In genomic region chr9:99824378-99825157, GRCh38 we compare ENCODE assay signal across 8 cellular contexts. TPM values are rescaled to one million over a fixed set of nuclear protein-coding genes. Genes with fewer than 3 reads are reported as not detected.
DNase-seq lines count a peak whose midpoint lies in the region; ATAC-seq and TF ChIP-seq lines count a peak whose summit lies in the region.

No MANE protein-coding gene starts in this region.

- peaks cover 68% of the 10 kb centered on the region for H3K4me1 Mint-ChIP-seq in activated T-cell treated with anti-CD3 and anti-CD28 coated beads, Interleukin-2, amount 50 U/mL, for 4 hours (ENCODE audit: low read depth)

- H3K9me3 ChIP-seq in neutrophil (no peaks in the 10 kb centered on the region), vagina (no peaks in the 10 kb centered on the region)

- H3K36me3 Mint-ChIP-seq in activated T-cell treated with anti-CD3 and anti-CD28 coated beads, Interleukin-2, amount 50 U/mL, for 4 hours (ENCODE audit: insufficient read depth), result peaks cover 25% of the 10 kb centered on the region

- TF ChIP-seq POLR2A in vagina (IDR thresholded peaks at IDR 0.05), result no peak

- DNase-seq in GM10248 (ENCODE audit: extremely low spot score) (peak; percentile 80), NAMALWA (ENCODE audit: low spot score) (peak; percentile 68), fibroblast of peridontal ligament (ENCODE audit: extremely low read depth) (peak; percentile 42), vagina (ENCODE audit: extremely low spot score in 2 of 2) (no peak), HT-29 (ENCODE audit: low spot score) (no peak)
- DNase-seq in activated T-cell treated with anti-CD3 and anti-CD28 coated beads, Interleukin-2, amount 50 U/mL, for 4 hours, result peak; percentile 60

- TF ChIP-seq CTCF in GM10248 (IDR thresholded peaks at IDR 0.05; ENCODE audit: control extremely low read depth, extremely low read depth, low read depth, missing control alignments) (peak; percentile 49), neutrophil (IDR thresholded peaks at IDR 0.05) (peak; percentile 28), vagina (IDR thresholded peaks at IDR 0.05) (no peak)

- H3K27ac ChIP-seq in neutrophil (no peak overlapping the region), vagina (peak overlapping the region; percentile 99)

- H3K9me3 Mint-ChIP-seq in activated T-cell treated with anti-CD3 and anti-CD28 coated beads, Interleukin-2, amount 50 U/mL, for 4 hours, result no peaks in the 10 kb centered on the region

- H3K4me1 ChIP-seq in neutrophil (ENCODE audit: control insufficient read depth in 1 of 2, insufficient read depth in 1 of 2, low read depth in 1 of 2, low read length in 1 of 2), result peaks cover 63 to 75% of the 10 kb centered on the region in 2 experiments
- peaks cover 31% of the 10 kb centered on the region for H3K4me1 ChIP-seq in vagina

- no peaks in the 10 kb centered on the region for H3K36me3 ChIP-seq in neutrophil
- no peaks in the 10 kb centered on the region for H3K36me3 ChIP-seq in vagina

- intact Hi-C loops in vagina (cut with DNase I), result loop anchor here (10.0 kb wide), 2 partner anchors 460 to 600 kb away; partner anchors contain the start of genes ALG2 and SEC61B

- CTCF ChIA-PET in GM10248 (lab: Yijun Ruan, JAX), result interaction anchor here (0.7 to 2.5 kb wide), 32 partner anchors 11 to 614 kb away, joined by 3 to 12 read pairs (median 4); no protein-coding TSS in a partner anchor

- H3K4me3 Mint-ChIP-seq in activated T-cell treated with anti-CD3 and anti-CD28 coated beads, Interleukin-2, amount 50 U/mL, for 4 hours, result peak overlapping the region; percentile 96

- no peak for ATAC-seq in activated T-cell treated with anti-CD3 and anti-CD28 coated beads, Interleukin-2, amount 50 U/mL, for 4 hours
- no peak for ATAC-seq in HG03520 (IDR thresholded peaks at IDR 0.05; ENCODE audit: unreplicated experiment)

- H3K27me3 ChIP-seq in neutrophil, result peaks cover 78% of the 10 kb centered on the region
- no peaks in the 10 kb centered on the region for H3K27me3 ChIP-seq in vagina

- POLR2A ChIA-PET in GM10248 (lab: Yijun Ruan, JAX), result no interaction called here

- peak overlapping the region; percentile 78 to 99 for H3K4me3 ChIP-seq in neutrophil (ENCODE audit: low read depth in 1 of 2, low read length in 1 of 2)
- H3K4me3 ChIP-seq in vagina, result peak overlapping the region; percentile 81 to 92

- H3K27me3 Mint-ChIP-seq in activated T-cell treated with anti-CD3 and anti-CD28 coated beads, Interleukin-2, amount 50 U/mL, for 4 hours (ENCODE audit: low read depth), result peaks cover 26% of the 10 kb centered on the region

RNA-seq across cellular contexts. Expression of gene NR4A3, which starts 2.9 kb away (rescaled TPM):
- 10 to 100 TPM; 23.2 to 26.5 (median 24.9) TPM for total RNA-seq in activated T-cell treated with anti-CD3 and anti-CD28 coated beads, Interleukin-2, amount 50 U/mL, for 4 hours
- 23.3 TPM for total RNA-seq in vagina
- total RNA-seq in HT-29 (2014; rRNA removed; shearing (Covaris generic)), result 0.13 TPM in 1 of 2 replicates, not detected in the other

Comparison
In these comparisons a context has a peak if more than half of its experiments do, and no peak if none do; other contexts are left out.
1. DNase-seq: peak in GM10248 (single experiment), NAMALWA (single experiment), activated T-cell treated with anti-CD3 and anti-CD28 coated beads, Interleukin-2, amount 50 U/mL, for 4 hours (single experiment) and fibroblast of peridontal ligament (single experiment); none in vagina (0 of 2) and HT-29 (single experiment).
2. CTCF ChIP-seq: peak in GM10248 (single experiment) and neutrophil (single experiment); none in vagina (0 of 3).
3. RNA of gene NR4A3, which starts 2.9 kb away (total RNA-seq): 23.2 to 26.5 TPM in activated T-cell treated with anti-CD3 and anti-CD28 coated beads, Interleukin-2, amount 50 U/mL, for 4 hours and 23.3 TPM in vagina (single experiment); 0.13 TPM in HT-29; every median in the first group is over 10 times any median in the second.